Comparison of ENCODE assay signal across 24 cellular contexts in the genomic region with DNA sequence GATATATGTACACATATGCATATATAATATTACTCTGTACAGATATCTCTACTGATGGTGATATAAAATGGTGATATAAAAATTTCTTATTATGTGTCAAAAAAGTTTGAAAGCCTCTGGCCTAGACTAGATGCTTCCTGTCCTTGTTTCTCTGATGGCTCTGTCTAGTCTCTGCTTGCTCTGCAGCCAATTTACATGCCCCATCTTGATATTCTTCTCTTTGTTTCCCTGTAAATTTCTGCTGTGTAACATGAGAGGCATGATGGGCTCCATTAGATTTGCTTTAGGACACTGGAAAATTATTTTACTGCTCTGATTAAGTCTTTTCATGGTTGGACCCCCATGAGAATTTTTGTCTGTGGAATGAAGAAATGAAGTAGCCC. TPM values are rescaled to one million over a fixed set of nuclear protein-coding genes. Genes with fewer than 3 reads are reported as not detected.
DNase-seq lines count a peak whose midpoint lies in the region; ATAC-seq, FAIRE-seq and TF ChIP-seq lines count a peak whose summit lies in the region.
"Had no signal": no experiment of that assay in that cellular context is flagged by ENCODE, and none has a peak within 500 bp of the region (broad histone marks: within the 10 kb centered on the region; RNA-seq: fewer than 3 reads in every experiment).

No MANE protein-coding gene starts in this region.

- TF ChIP-seq POLR2A in spleen (IDR thresholded peaks at IDR 0.05) = no peak

- peaks cover 0 to 26% (median 9%) of the 10 kb centered on the region in 11 experiments; a peak in 8 of 22 replicates for H3K36me3 ChIP-seq in BLaER1 treated with 17β-estradiol and CSF1 and Interleukin-3, amounts not matched to agents 10 nM and 100 nM
- no peaks in the 10 kb centered on the region for H3K36me3 ChIP-seq in bronchial epithelial cell (ENCODE audit: control insufficient read depth, insufficient read depth, low read length)
- no peaks in the 10 kb centered on the region for H3K36me3 ChIP-seq in kidney (ENCODE audit: control insufficient read depth in 1 of 2, insufficient read depth in 2 of 2, low read length in 2 of 2)
- H3K36me3 ChIP-seq in spleen = peaks cover 0 to 7% (median 0%) of the 10 kb centered on the region in 6 donors
- H3K36me3 ChIP-seq: neutrophil, SJSA1 had no signal

- peak; percentile 75 for DNase-seq in bronchial epithelial cell (ENCODE audit: low read depth)
- DNase-seq in kidney = no peak
- no peak for DNase-seq in spleen
- DNase-seq in HuH-7.5 (ENCODE audit: low spot score) = no peak
- DNase-seq in Kasumi-1 (lab: John Stamatoyannopoulos, UW) = no peak
- DNase-seq: activated CD4-positive, alpha-beta T cell treated with anti-CD3 and anti-CD28 coated beads, Interleukin-2, amount 50 U/mL, for 48 hours; activated naive CD4-positive, alpha-beta T cell treated with anti-CD3 and anti-CD28 coated beads, Interleukin-2, amount 10 ng/mL, durations not matched to agents 7 days and 5 days; activated T-cell treated with anti-CD3 and anti-CD28 coated beads, Interleukin-2, amount 50 U/mL, for 4 hours; endodermal cell; GF-D8; mucosa of descending colon; NCI-H146; NCI-H2227 treated with DMSO at 0.1 percent for 48 hours; stimulated activated CD4-positive, alpha-beta T cell treated with anti-CD3 and anti-CD28 coated beads, Interleukin-1b, Interleukin-23, amount 100 ng/mL, for 48 hours; stimulated activated naive CD8-positive, alpha-beta T cell treated with anti-CD3 and anti-CD28 coated beads, Interleukin-15, Interleukin-2, amounts not matched to agents 100 U/mL and 50 U/mL, for 24 hours; T-helper 17 cell had no signal

- H3K27me3 ChIP-seq in BLaER1 treated with 17β-estradiol and CSF1 and Interleukin-3, amounts not matched to agents 10 nM and 100 nM = no peaks in the 10 kb centered on the region
- H3K27me3 ChIP-seq in bronchial epithelial cell (ENCODE audit: control insufficient read depth, insufficient read depth, low read length) (no peaks in the 10 kb centered on the region), spleen (replicated peaks in 1 of 7) (no peaks in the 10 kb centered on the region)
- H3K27me3 ChIP-seq: neutrophil, SJSA1 had no signal

- no peaks in the 10 kb centered on the region for H4K20me1 ChIP-seq in BLaER1 treated with 17β-estradiol and CSF1 and Interleukin-3, amounts not matched to agents 10 nM and 100 nM

- no peak for FAIRE-seq in bronchial epithelial cell (lab: Jason Lieb, UNC)
- no peak for FAIRE-seq in kidney (lab: Jason Lieb, UNC)
- FAIRE-seq: colon, H54, HepG2 had no signal

- H3K4me2 ChIP-seq in BLaER1 treated with 17β-estradiol and CSF1 and Interleukin-3, amounts not matched to agents 10 nM and 100 nM = peak overlapping the region in 8 of 11 experiments; percentile 29 to 55 (median 38); a peak in 9 of 22 replicates

- H3K4me1 ChIP-seq in BLaER1 treated with 17β-estradiol and CSF1 and Interleukin-3, amounts not matched to agents 10 nM and 100 nM = peaks cover 13 to 30% (median 16%) of the 10 kb centered on the region in 10 experiments; a peak in 18 of 20 replicates
- peaks cover 8 to 19% of the 10 kb centered on the region in 2 donors for H3K4me1 ChIP-seq in kidney (ENCODE audit: control insufficient read depth in 1 of 2, insufficient read depth in 1 of 2, low read depth in 1 of 2, low read length in 2 of 2)
- H3K4me1 ChIP-seq in spleen = peaks cover 8 to 63% (median 22%) of the 10 kb centered on the region in 6 donors
- H3K4me1 ChIP-seq: SJSA1 had no signal

- H3K9ac ChIP-seq in BLaER1 treated with 17β-estradiol and CSF1 and Interleukin-3, amounts not matched to agents 10 nM and 100 nM = no peak overlapping the region
- no peak overlapping the region for H3K9ac ChIP-seq in kidney (ENCODE audit: low read length in 2 of 2)

- H3K27ac ChIP-seq in BLaER1 treated with 17β-estradiol and CSF1 and Interleukin-3, amounts not matched to agents 10 nM and 100 nM = no peak overlapping the region
- H3K27ac ChIP-seq in kidney (ENCODE audit: low read depth in 2 of 2, low read length in 2 of 2) (peak overlapping the region; percentile 48 to 95), spleen (peak overlapping the region in 6 of 8 donors; percentile 15 to 61 (median 52))
- H3K27ac ChIP-seq: neutrophil, SJSA1 had no signal

- TF ChIP-seq CTCF in bronchial epithelial cell (IDR thresholded peaks at IDR 0.05; ENCODE audit: insufficient read depth, low read length, severe bottlenecking) (no peak), kidney (IDR thresholded peaks at IDR 0.05; ENCODE audit: borderline replicate concordance, extremely low read depth, insufficient read depth) (no peak), spleen (IDR thresholded peaks at IDR 0.05 in 8 of 11, conservative IDR thresholded peaks at IDR 0.05 in 3 of 11) (no peak)

- H3K4me3 ChIP-seq in BLaER1 treated with 17β-estradiol and CSF1 and Interleukin-3, amounts not matched to agents 10 nM and 100 nM = no peak overlapping the region
- H3K4me3 ChIP-seq in bronchial epithelial cell (ENCODE audit: low read depth, low read length) (no peak overlapping the region), kidney (ENCODE audit: low read length in 2 of 2) (no peak overlapping the region), spleen (no peak overlapping the region)
- H3K4me3 ChIP-seq: mucosa of descending colon, SJSA1 had no signal

- ATAC-seq in HG02588 (IDR thresholded peaks at IDR 0.05; ENCODE audit: unreplicated experiment) (no peak), GM18870 (IDR thresholded peaks at IDR 0.05; ENCODE audit: unreplicated experiment) (no peak)
- ATAC-seq: activated T-cell treated with anti-CD3 and anti-CD28 coated beads, Interleukin-2, amount 50 U/mL, for 4 hours; HepG2; mucosa of descending colon; T-helper 17 cell had no signal

- intact Hi-C loops in kidney (cut with DNase I) (no loop called here), spleen (cut with DNase I; ENCODE audit: low total_unique reads) (no loop called here)

- peaks cover 0 to 10% (median 5%) of the 10 kb centered on the region in 11 experiments; a peak in 5 of 22 replicates for H3K9me3 ChIP-seq in BLaER1 treated with 17β-estradiol and CSF1 and Interleukin-3, amounts not matched to agents 10 nM and 100 nM (replicated peaks in 1 of 11)
- H3K9me3 ChIP-seq in kidney (ENCODE audit: control insufficient read depth in 1 of 2, low read length in 2 of 2) (no peaks in the 10 kb centered on the region), spleen (no peaks in the 10 kb centered on the region)
- H3K9me3 ChIP-seq: mucosa of descending colon, neutrophil, SJSA1 had no signal

RNA-seq across cellular contexts. Expression of a gene that starts 24.3 kb away (rescaled TPM):
- total RNA-seq in bronchial epithelial cell (8.4 and 15.9 TPM in 2 replicates), kidney (74.1 TPM), spleen (10 to 100 TPM; 42.1 to 70.1 (median 63.5) TPM)
- polyA plus RNA-seq in kidney (ENCODE audit: insufficient read depth, low read depth, low replicate concordance) (68.4 TPM), spleen (10 to 100 TPM; 16.1 to 24.0 (median 19.8) TPM)

RNA-seq across cellular contexts. Expression of a gene that starts 24.6 kb away (rescaled TPM):
- total RNA-seq in bronchial epithelial cell (0.79 and 0.90 TPM in 2 replicates), kidney (10.3 TPM), spleen (1 to 10 TPM; 2.0 to 5.1 (median 3.1) TPM)
- polyA plus RNA-seq in kidney (ENCODE audit: insufficient read depth, low read depth, low replicate concordance) (28.7 TPM), spleen (1 to 10 TPM in 2 of 3 donors, under 1 TPM in 1; 1.00 to 2.3 (median 1.7) TPM)

Comparison
In these comparisons a context has a peak if more than half of its experiments do, and no peak if none do; other contexts are left out.
1. H3K27ac ChIP-seq: peak in kidney (2 of 2) and spleen (6 of 8); none in BLaER1 treated with 17β-estradiol and CSF1 and Interleukin-3, amounts not matched to agents 10 nM and 100 nM (0 of 11).